21 cellular contexts compared by ENCODE assay signal in genomic region chr12:16563519-16563918, GRCh38. TPM values are rescaled to one million over a fixed set of nuclear protein-coding genes. Genes with fewer than 3 reads are reported as not detected.
DNase-seq lines count a peak whose midpoint lies in the region; FAIRE-seq and TF ChIP-seq lines count a peak whose summit lies in the region.
"Had no signal": no experiment of that assay in that cellular context is flagged by ENCODE, and none has a peak within 500 bp of the region (broad histone marks: within the 10 kb centered on the region; RNA-seq: fewer than 3 reads in every experiment).

No MANE protein-coding gene starts in this region.

- no peak for FAIRE-seq in GM12891 (lab: Jason Lieb, UNC)
- FAIRE-seq: A204.1, D721Med, HTR-8/SVneo, K562 had no signal

- peak overlapping the region in 2 of 3 donors; percentile 37 to 61 for H3K27ac ChIP-seq in thyroid gland

- TF ChIP-seq CTCF in fibroblast of pulmonary artery (IDR thresholded peaks at IDR 0.05; ENCODE audit: low read length, missing control alignments) (no peak), thyroid gland (IDR thresholded peaks at IDR 0.05) (no peak)

- H3K27me3 ChIP-seq in thyroid gland, result no peaks in the 10 kb centered on the region
- H3K27me3 ChIP-seq: BE2C had no signal

- no peaks in the 10 kb centered on the region for H3K9me3 ChIP-seq in thyroid gland
- H3K9me3 ChIP-seq: BE2C, Caco-2 had no signal

- 31 to 39% methylated on average over 3 of the region's 3 CpGs for WGBS in thyroid gland, 2 donors

- DNase-seq in COLO829 (ENCODE audit: low spot score) (peak; percentile 28), amniotic epithelial cell (ENCODE audit: low read depth) (peak; percentile 46), fibroblast of pulmonary artery (ENCODE audit: low read depth) (peak; percentile 50), thyroid gland (no peak), GM12891 (ENCODE audit: insufficient read length, low spot score) (no peak), NCI-H2081 treated with DMSO at 0.1 percent for 48 hours (lab: John Stamatoyannopoulos, UW) (no peak)
- DNase-seq: ACHN; BE2C; C1 segment of cervical spinal cord; Caco-2; CD4-positive, CD25-positive, alpha-beta regulatory T cell; CD8-positive, alpha-beta memory T cell; GF-D8; GOT3; H7; HFFc6; IMR-90 had no signal

- TF ChIP-seq POLR2A in thyroid gland (IDR thresholded peaks at IDR 0.05), result no peak
- TF ChIP-seq POLR2A in GM12891 (IDR thresholded peaks at IDR 0.05; ENCODE audit: low read depth, low read length), result no peak

- no peaks in the 10 kb centered on the region for H3K36me3 ChIP-seq in thyroid gland
- H3K36me3 ChIP-seq: BE2C had no signal

- peaks cover 14 to 17% of the 10 kb centered on the region in 2 donors for H3K4me1 ChIP-seq in thyroid gland
- H3K4me1 ChIP-seq: BE2C, Caco-2 had no signal

- intact Hi-C loops in thyroid gland (cut with DNase I), result no loop called here

- H3K4me3 ChIP-seq in fibroblast of pulmonary artery (replicated peaks; ENCODE audit: low read depth, low read length) (no peak overlapping the region), thyroid gland (replicated peaks in 1 of 3) (no peak overlapping the region)
- H3K4me3 ChIP-seq: K562 had no signal

TF ChIP-seq in GM12891, 5 proteins besides CTCF, POLR2A, EP300 and RAD21:
- no peak for TF ChIP-seq SPI1 (IDR thresholded peaks at IDR 0.05; ENCODE audit: low read depth, low read length)
- no peak for TF ChIP-seq POU2F2 (IDR thresholded peaks at IDR 0.05; ENCODE audit: low read depth, low read length)
- no peak for TF ChIP-seq TAF1 (IDR thresholded peaks at IDR 0.05; ENCODE audit: low read depth, low read length)
- no peak for TF ChIP-seq PAX5 (IDR thresholded peaks at IDR 0.05; ENCODE audit: insufficient read depth, low read length, severe bottlenecking)
- TF ChIP-seq POLR2AphosphoS5 (IDR thresholded peaks at IDR 0.05; ENCODE audit: low read depth, low read length), result no peak

RNA-seq across cellular contexts. Expression of gene LMO3, which starts 42.4 kb away (rescaled TPM):
- total RNA-seq in thyroid gland, result 100 to 1,000 TPM; 132 to 282 (median 197) TPM
- polyA plus RNA-seq in GM12891 (2012; ENCODE audit: low read depth, missing spikeins), result 0.23 TPM
- total RNA-seq: Caco-2; CD4-positive, CD25-positive, alpha-beta regulatory T cell; CD8-positive, alpha-beta memory T cell had no signal
- polyA plus RNA-seq: CD4-positive, CD25-positive, alpha-beta regulatory T cell; CD8-positive, alpha-beta memory T cell had no signal

Comparison
In these comparisons a context has a peak if more than half of its experiments do, and no peak if none do; other contexts are left out.
1. DNase-seq: peak in COLO829 (single experiment), amniotic epithelial cell (single experiment) and fibroblast of pulmonary artery (single experiment); none in thyroid gland (0 of 2), GM12891 (single experiment) and NCI-H2081 treated with DMSO at 0.1 percent for 48 hours (single experiment).